Comparison of ENCODE assay signal across 3 cellular contexts in the genomic region with DNA sequence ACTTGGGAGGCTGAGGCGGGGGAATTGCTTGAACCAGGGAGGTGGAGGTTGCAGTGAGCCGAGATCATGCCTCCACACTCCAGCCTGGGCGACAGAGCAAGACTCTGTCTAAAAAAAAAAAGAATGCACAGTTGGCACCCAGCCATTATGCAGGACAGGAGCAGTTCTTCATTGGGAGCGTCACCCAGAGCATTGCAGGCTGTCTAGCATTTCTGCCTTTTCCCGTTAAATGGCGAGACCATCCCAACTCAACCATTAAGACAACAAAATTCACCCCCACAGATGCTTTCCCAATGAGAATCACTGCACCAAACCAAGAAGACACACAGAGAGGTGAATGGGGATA.
A peak's percentile ranks its signal among the peaks of the same experiment; 100 is the strongest.
TF ChIP-seq lines count a peak whose summit lies in the region.

No MANE protein-coding gene starts in this region.

TF ChIP-seq in SK-N-SH, 30 proteins besides CTCF, POLR2A, EP300 and RAD21 (continued from another document and continues in another):
- TF ChIP-seq MEF2A (IDR thresholded peaks at IDR 0.05; ENCODE audit: borderline replicate concordance, low read depth) (no peak), FOXM1 (IDR thresholded peaks at IDR 0.05; ENCODE audit: low read depth) (no peak), SMC3 (IDR thresholded peaks at IDR 0.05; ENCODE audit: low read depth, low read length) (no peak), TAF1 (IDR thresholded peaks at IDR 0.05; ENCODE audit: borderline replicate concordance, low read depth, low read length) (no peak), TEAD4 (IDR thresholded peaks at IDR 0.05; ENCODE audit: borderline replicate concordance, insufficient read depth) (no peak), RXRA (IDR thresholded peaks at IDR 0.05; ENCODE audit: borderline replicate concordance, low read depth) (no peak)
- TF ChIP-seq, protein P1, sequence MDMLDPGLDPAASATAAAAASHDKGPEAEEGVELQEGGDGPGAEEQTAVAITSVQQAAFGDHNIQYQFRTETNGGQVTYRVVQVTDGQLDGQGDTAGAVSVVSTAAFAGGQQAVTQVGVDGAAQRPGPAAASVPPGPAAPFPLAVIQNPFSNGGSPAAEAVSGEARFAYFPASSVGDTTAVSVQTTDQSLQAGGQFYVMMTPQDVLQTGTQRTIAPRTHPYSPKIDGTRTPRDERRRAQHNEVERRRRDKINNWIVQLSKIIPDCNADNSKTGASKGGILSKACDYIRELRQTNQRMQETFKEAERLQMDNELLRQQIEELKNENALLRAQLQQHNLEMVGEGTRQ (IDR thresholded peaks at IDR 0.05; ENCODE audit: borderline replicate concordance, low read depth, low read length): no peak
- TF ChIP-seq, protein P2, sequence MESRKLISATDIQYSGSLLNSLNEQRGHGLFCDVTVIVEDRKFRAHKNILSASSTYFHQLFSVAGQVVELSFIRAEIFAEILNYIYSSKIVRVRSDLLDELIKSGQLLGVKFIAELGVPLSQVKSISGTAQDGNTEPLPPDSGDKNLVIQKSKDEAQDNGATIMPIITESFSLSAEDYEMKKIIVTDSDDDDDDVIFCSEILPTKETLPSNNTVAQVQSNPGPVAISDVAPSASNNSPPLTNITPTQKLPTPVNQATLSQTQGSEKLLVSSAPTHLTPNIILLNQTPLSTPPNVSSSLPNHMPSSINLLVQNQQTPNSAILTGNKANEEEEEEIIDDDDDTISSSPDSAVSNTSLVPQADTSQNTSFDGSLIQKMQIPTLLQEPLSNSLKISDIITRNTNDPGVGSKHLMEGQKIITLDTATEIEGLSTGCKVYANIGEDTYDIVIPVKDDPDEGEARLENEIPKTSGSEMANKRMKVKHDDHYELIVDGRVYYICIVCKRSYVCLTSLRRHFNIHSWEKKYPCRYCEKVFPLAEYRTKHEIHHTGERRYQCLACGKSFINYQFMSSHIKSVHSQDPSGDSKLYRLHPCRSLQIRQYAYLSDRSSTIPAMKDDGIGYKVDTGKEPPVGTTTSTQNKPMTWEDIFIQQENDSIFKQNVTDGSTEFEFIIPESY (IDR thresholded peaks at IDR 0.05; ENCODE audit: borderline replicate concordance, low read depth): no peak
- TF ChIP-seq, protein P3, sequence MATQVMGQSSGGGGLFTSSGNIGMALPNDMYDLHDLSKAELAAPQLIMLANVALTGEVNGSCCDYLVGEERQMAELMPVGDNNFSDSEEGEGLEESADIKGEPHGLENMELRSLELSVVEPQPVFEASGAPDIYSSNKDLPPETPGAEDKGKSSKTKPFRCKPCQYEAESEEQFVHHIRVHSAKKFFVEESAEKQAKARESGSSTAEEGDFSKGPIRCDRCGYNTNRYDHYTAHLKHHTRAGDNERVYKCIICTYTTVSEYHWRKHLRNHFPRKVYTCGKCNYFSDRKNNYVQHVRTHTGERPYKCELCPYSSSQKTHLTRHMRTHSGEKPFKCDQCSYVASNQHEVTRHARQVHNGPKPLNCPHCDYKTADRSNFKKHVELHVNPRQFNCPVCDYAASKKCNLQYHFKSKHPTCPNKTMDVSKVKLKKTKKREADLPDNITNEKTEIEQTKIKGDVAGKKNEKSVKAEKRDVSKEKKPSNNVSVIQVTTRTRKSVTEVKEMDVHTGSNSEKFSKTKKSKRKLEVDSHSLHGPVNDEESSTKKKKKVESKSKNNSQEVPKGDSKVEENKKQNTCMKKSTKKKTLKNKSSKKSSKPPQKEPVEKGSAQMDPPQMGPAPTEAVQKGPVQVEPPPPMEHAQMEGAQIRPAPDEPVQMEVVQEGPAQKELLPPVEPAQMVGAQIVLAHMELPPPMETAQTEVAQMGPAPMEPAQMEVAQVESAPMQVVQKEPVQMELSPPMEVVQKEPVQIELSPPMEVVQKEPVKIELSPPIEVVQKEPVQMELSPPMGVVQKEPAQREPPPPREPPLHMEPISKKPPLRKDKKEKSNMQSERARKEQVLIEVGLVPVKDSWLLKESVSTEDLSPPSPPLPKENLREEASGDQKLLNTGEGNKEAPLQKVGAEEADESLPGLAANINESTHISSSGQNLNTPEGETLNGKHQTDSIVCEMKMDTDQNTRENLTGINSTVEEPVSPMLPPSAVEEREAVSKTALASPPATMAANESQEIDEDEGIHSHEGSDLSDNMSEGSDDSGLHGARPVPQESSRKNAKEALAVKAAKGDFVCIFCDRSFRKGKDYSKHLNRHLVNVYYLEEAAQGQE (IDR thresholded peaks at IDR 0.05; ENCODE audit: low read depth, low read length): no peak

TF ChIP-seq in SK-N-SH treated with all-trans-retinoic acid at 6 μM for 48 hours, 23 proteins besides CTCF, POLR2A, EP300 and RAD21:
- TF ChIP-seq, protein P4, sequence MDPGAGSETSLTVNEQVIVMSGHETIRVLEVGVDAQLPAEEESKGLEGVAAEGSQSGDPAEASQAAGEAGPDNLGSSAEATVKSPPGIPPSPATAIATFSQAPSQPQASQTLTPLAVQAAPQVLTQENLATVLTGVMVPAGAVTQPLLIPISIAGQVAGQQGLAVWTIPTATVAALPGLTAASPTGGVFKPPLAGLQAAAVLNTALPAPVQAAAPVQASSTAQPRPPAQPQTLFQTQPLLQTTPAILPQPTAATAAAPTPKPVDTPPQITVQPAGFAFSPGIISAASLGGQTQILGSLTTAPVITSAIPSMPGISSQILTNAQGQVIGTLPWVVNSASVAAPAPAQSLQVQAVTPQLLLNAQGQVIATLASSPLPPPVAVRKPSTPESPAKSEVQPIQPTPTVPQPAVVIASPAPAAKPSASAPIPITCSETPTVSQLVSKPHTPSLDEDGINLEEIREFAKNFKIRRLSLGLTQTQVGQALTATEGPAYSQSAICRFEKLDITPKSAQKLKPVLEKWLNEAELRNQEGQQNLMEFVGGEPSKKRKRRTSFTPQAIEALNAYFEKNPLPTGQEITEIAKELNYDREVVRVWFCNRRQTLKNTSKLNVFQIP (CRISPR knock-in tag; IDR thresholded peaks at IDR 0.05; ENCODE audit: borderline replicate concordance, low read depth): no peak
- TF ChIP-seq ZFP3 (CRISPR knock-in tag; IDR thresholded peaks at IDR 0.05): no peak
- TF ChIP-seq RARB (CRISPR knock-in tag; IDR thresholded peaks at IDR 0.05): no peak
- TF ChIP-seq ZC3H10 (CRISPR knock-in tag; IDR thresholded peaks at IDR 0.05): no peak
- TF ChIP-seq ZFP30 (CRISPR knock-in tag; IDR thresholded peaks at IDR 0.05): no peak
- TF ChIP-seq, protein P5, sequence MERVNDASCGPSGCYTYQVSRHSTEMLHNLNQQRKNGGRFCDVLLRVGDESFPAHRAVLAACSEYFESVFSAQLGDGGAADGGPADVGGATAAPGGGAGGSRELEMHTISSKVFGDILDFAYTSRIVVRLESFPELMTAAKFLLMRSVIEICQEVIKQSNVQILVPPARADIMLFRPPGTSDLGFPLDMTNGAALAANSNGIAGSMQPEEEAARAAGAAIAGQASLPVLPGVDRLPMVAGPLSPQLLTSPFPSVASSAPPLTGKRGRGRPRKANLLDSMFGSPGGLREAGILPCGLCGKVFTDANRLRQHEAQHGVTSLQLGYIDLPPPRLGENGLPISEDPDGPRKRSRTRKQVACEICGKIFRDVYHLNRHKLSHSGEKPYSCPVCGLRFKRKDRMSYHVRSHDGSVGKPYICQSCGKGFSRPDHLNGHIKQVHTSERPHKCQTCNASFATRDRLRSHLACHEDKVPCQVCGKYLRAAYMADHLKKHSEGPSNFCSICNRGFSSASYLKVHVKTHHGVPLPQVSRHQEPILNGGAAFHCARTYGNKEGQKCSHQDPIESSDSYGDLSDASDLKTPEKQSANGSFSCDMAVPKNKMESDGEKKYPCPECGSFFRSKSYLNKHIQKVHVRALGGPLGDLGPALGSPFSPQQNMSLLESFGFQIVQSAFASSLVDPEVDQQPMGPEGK (CRISPR knock-in tag; IDR thresholded peaks at IDR 0.05; ENCODE audit: borderline replicate concordance): no peak
- TF ChIP-seq BACH2 (CRISPR knock-in tag; IDR thresholded peaks at IDR 0.05; ENCODE audit: borderline replicate concordance): no peak
- TF ChIP-seq, protein P6, sequence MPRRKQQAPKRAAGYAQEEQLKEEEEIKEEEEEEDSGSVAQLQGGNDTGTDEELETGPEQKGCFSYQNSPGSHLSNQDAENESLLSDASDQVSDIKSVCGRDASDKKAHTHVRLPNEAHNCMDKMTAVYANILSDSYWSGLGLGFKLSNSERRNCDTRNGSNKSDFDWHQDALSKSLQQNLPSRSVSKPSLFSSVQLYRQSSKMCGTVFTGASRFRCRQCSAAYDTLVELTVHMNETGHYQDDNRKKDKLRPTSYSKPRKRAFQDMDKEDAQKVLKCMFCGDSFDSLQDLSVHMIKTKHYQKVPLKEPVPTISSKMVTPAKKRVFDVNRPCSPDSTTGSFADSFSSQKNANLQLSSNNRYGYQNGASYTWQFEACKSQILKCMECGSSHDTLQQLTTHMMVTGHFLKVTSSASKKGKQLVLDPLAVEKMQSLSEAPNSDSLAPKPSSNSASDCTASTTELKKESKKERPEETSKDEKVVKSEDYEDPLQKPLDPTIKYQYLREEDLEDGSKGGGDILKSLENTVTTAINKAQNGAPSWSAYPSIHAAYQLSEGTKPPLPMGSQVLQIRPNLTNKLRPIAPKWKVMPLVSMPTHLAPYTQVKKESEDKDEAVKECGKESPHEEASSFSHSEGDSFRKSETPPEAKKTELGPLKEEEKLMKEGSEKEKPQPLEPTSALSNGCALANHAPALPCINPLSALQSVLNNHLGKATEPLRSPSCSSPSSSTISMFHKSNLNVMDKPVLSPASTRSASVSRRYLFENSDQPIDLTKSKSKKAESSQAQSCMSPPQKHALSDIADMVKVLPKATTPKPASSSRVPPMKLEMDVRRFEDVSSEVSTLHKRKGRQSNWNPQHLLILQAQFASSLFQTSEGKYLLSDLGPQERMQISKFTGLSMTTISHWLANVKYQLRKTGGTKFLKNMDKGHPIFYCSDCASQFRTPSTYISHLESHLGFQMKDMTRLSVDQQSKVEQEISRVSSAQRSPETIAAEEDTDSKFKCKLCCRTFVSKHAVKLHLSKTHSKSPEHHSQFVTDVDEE (CRISPR knock-in tag; IDR thresholded peaks at IDR 0.05): no peak
- no peak for TF ChIP-seq OSR1 (CRISPR knock-in tag; IDR thresholded peaks at IDR 0.05)
- TF ChIP-seq PPARA (CRISPR knock-in tag; IDR thresholded peaks at IDR 0.05; ENCODE audit: borderline replicate concordance): no peak

TF ChIP-seq in K562, 482 proteins besides CTCF, POLR2A, EP300 and RAD21 (continued from another document):
- TF ChIP-seq, protein P7, sequence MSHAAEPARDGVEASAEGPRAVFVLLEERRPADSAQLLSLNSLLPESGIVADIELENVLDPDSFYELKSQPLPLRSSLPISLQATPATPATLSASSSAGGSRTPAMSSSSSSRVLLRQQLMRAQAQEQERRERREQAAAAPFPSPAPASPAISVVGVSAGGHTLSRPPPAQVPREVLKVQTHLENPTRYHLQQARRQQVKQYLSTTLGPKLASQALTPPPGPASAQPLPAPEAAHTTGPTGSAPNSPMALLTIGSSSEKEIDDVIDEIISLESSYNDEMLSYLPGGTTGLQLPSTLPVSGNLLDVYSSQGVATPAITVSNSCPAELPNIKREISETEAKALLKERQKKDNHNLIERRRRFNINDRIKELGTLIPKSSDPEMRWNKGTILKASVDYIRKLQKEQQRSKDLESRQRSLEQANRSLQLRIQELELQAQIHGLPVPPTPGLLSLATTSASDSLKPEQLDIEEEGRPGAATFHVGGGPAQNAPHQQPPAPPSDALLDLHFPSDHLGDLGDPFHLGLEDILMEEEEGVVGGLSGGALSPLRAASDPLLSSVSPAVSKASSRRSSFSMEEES (CRISPR knock-in tag; IDR thresholded peaks at IDR 0.05): no peak
- no peak for TF ChIP-seq MYBL2 (IDR thresholded peaks at IDR 0.05; ENCODE audit: low read depth)
- no peak for TF ChIP-seq MYBL2 (CRISPR knock-in tag; IDR thresholded peaks at IDR 0.05; ENCODE audit: borderline replicate concordance)
- 0 out of 3 replicates have a peak, but pooled peaks of 1 of the 2 experiments have one; percentile 41 for TF ChIP-seq CBX3 (IDR thresholded peaks at IDR 0.05; ENCODE audit: borderline replicate concordance in 1 of 2, low read length in 2 of 2)
- TF ChIP-seq NFIC (IDR thresholded peaks at IDR 0.05): peak; percentile 55
- TF ChIP-seq, protein P8, sequence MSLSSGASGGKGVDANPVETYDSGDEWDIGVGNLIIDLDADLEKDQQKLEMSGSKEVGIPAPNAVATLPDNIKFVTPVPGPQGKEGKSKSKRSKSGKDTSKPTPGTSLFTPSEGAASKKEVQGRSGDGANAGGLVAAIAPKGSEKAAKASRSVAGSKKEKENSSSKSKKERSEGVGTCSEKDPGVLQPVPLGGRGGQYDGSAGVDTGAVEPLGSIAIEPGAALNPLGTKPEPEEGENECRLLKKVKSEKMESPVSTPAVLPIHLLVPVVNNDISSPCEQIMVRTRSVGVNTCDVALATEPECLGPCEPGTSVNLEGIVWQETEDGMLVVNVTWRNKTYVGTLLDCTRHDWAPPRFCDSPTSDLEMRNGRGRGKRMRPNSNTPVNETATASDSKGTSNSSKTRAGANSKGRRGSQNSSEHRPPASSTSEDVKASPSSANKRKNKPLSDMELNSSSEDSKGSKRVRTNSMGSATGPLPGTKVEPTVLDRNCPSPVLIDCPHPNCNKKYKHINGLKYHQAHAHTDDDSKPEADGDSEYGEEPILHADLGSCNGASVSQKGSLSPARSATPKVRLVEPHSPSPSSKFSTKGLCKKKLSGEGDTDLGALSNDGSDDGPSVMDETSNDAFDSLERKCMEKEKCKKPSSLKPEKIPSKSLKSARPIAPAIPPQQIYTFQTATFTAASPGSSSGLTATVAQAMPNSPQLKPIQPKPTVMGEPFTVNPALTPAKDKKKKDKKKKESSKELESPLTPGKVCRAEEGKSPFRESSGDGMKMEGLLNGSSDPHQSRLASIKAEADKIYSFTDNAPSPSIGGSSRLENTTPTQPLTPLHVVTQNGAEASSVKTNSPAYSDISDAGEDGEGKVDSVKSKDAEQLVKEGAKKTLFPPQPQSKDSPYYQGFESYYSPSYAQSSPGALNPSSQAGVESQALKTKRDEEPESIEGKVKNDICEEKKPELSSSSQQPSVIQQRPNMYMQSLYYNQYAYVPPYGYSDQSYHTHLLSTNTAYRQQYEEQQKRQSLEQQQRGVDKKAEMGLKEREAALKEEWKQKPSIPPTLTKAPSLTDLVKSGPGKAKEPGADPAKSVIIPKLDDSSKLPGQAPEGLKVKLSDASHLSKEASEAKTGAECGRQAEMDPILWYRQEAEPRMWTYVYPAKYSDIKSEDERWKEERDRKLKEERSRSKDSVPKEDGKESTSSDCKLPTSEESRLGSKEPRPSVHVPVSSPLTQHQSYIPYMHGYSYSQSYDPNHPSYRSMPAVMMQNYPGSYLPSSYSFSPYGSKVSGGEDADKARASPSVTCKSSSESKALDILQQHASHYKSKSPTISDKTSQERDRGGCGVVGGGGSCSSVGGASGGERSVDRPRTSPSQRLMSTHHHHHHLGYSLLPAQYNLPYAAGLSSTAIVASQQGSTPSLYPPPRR (CRISPR knock-in tag; IDR thresholded peaks at IDR 0.05; ENCODE audit: borderline replicate concordance): no peak
